21 cellular contexts compared by ENCODE assay signal in the genomic region with DNA sequence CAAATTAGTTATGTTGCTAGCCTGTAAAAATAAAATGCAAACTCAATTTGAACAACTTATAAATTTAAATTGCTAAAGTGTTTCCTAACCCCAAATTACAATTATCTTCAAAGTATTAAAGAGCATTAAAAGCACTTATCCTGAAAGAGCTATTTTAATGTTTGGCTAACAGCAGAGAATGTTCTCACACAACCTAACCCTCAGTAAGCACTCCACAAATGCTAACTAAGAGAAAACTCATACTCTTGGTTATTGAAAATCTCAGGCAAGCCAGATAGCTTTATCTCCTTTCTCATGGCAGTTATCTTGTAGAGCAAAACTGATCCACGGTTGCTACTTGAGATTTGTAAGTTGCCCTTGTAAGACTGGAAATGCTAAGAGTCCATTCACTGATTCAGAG. TPM values are rescaled to one million over a fixed set of nuclear protein-coding genes. Genes with fewer than 3 reads are reported as not detected.
"Had no signal": no experiment of that assay in that cellular context is flagged by ENCODE, and none has a peak within 500 bp of the region (broad histone marks: within the 10 kb centered on the region; RNA-seq: fewer than 3 reads in every experiment).

No MANE protein-coding gene starts in this region.

- H3K27ac ChIP-seq: HL-60, RWPE1 had no signal

- H3K9ac ChIP-seq: SK-N-SH had no signal

- H3K4me2 ChIP-seq: SK-N-SH had no signal

- ATAC-seq: Panc1, PC-3 had no signal

- FAIRE-seq: HTR-8/SVneo had no signal

- DNase-seq: NCI-H1092, NCI-H1436, NCI-H187, NCI-H2029, NCI-H2081 treated with DMSO at 0.1 percent for 48 hours, NCI-H2171, NCI-H226, NCI-H446, NCI-H510A, NCI-H524 treated with DMSO at 0.1 percent for 48 hours, NCI-H774, SHP77, SK-N-SH had no signal

- H3K9me3 ChIP-seq: SK-N-SH had no signal

RNA-seq across cellular contexts. Expression of a gene that starts 30.5 kb away (rescaled TPM):
- total RNA-seq: LHCN-M2, OCI-LY7, SK-MEL-5 had no signal
- polyA plus RNA-seq: SK-N-SH had no signal
